Comparison of ENCODE assay signal across 20 cellular contexts in genomic region chr3:25870452-25870851, GRCh38.
DNase-seq lines count a peak whose midpoint lies in the region; ATAC-seq lines count a peak whose summit lies in the region.
"Had no signal": no experiment of that assay in that cellular context is flagged by ENCODE, and none has a peak within 500 bp of the region (broad histone marks: within the 10 kb centered on the region; RNA-seq: fewer than 3 reads in every experiment).

No MANE protein-coding gene starts in this region.

- no peaks in the 10 kb centered on the region for H3K9me3 Mint-ChIP-seq in activated naive CD4-positive, alpha-beta T cell treated with anti-CD3 and anti-CD28 coated beads, Interleukin-2, amount 50 U/mL, for 24 hours

- H3K4me1 Mint-ChIP-seq in activated naive CD4-positive, alpha-beta T cell treated with anti-CD3 and anti-CD28 coated beads, Interleukin-2, amount 50 U/mL, for 24 hours: peaks cover 24% of the 10 kb centered on the region
- H3K4me1 Mint-ChIP-seq: stimulated activated memory B cell treated with anti-CD40 and anti-IgM and Interleukin-4, amounts not matched to agents 10 μg/mL and 1 μg/mL and 100 μg/mL, for 72 hours had no signal

- peak overlapping the region; percentile 77 for H3K27ac ChIP-seq in epithelial cell of prostate
- H3K27ac ChIP-seq: SJSA1 had no signal

- no peaks in the 10 kb centered on the region for H3K36me3 Mint-ChIP-seq in activated naive CD4-positive, alpha-beta T cell treated with anti-CD3 and anti-CD28 coated beads, Interleukin-2, amount 50 U/mL, for 24 hours
- H3K36me3 Mint-ChIP-seq: type B pancreatic cell had no signal

- H3K4me3 Mint-ChIP-seq in activated naive CD4-positive, alpha-beta T cell treated with anti-CD3 and anti-CD28 coated beads, Interleukin-2, amount 50 U/mL, for 24 hours: no peak overlapping the region
- H3K4me3 Mint-ChIP-seq: CD4-positive, alpha-beta T cell; stimulated activated memory B cell treated with anti-CD40 and anti-IgM and Interleukin-4, amounts not matched to agents 10 μg/mL and 1 μg/mL and 100 μg/mL, for 72 hours; type B pancreatic cell had no signal

- no peaks in the 10 kb centered on the region for H3K27me3 Mint-ChIP-seq in activated naive CD4-positive, alpha-beta T cell treated with anti-CD3 and anti-CD28 coated beads, Interleukin-2, amount 50 U/mL, for 24 hours
- H3K27me3 Mint-ChIP-seq: CD4-positive, alpha-beta T cell; stimulated activated memory B cell treated with anti-CD40 and anti-IgM and Interleukin-4, amounts not matched to agents 10 μg/mL and 1 μg/mL and 100 μg/mL, for 72 hours; type B pancreatic cell had no signal

- no peak for ATAC-seq in HG02798 (IDR thresholded peaks at IDR 0.05; ENCODE audit: poor library complexity, unreplicated experiment)
- ATAC-seq: left ventricle myocardium superior; right cardiac atrium; stimulated activated memory B cell treated with anti-CD40 and anti-IgM and Interleukin-4, amounts not matched to agents 10 μg/mL and 1 μg/mL and 100 μg/mL, for 72 hours had no signal

- DNase-seq in activated naive CD4-positive, alpha-beta T cell treated with anti-CD3 and anti-CD28 coated beads, Interleukin-2, amount 50 U/mL, for 16 hours: no peak
- DNase-seq in OCI-M1 (lab: John Stamatoyannopoulos, UW) (peak; percentile 11), epithelial cell of prostate (ENCODE audit: low read depth, low spot score) (peak; percentile 6), SW 1271 (lab: John Stamatoyannopoulos, UW) (no peak), KG1 (lab: John Stamatoyannopoulos, UW) (no peak)
- DNase-seq in stimulated activated CD4-positive, alpha-beta T cell treated with anti-CD3 and anti-CD28 coated beads, Interleukin-4, amount 100 ng/mL, for 4 hours: no peak
- DNase-seq: activated gamma-delta T cell; CD4-positive, alpha-beta T cell; DMS79 treated with DMSO at 0.1 percent for 48 hours; glutamatergic neuron; left ventricle myocardium superior; NCI-H1105; NCI-H510A treated with DMSO at 0.1 percent for 48 hours; right cardiac atrium; T-helper 2 cell had no signal

- peak overlapping the region; percentile 44 for H3K27ac Mint-ChIP-seq in activated naive CD4-positive, alpha-beta T cell treated with anti-CD3 and anti-CD28 coated beads, Interleukin-2, amount 50 U/mL, for 24 hours
- H3K27ac Mint-ChIP-seq: CD4-positive, alpha-beta T cell; stimulated activated memory B cell treated with anti-CD40 and anti-IgM and Interleukin-4, amounts not matched to agents 10 μg/mL and 1 μg/mL and 100 μg/mL, for 72 hours; type B pancreatic cell had no signal

Comparison
In these comparisons a context has a peak if more than half of its experiments do, and no peak if none do; other contexts are left out.
1. DNase-seq: peak in OCI-M1 (single experiment) and epithelial cell of prostate (single experiment); none in activated naive CD4-positive, alpha-beta T cell treated with anti-CD3 and anti-CD28 coated beads, Interleukin-2, amount 50 U/mL, for 16 hours (single experiment), stimulated activated CD4-positive, alpha-beta T cell treated with anti-CD3 and anti-CD28 coated beads, Interleukin-4, amount 100 ng/mL, for 4 hours (0 of 2), SW 1271 (0 of 2) and KG1 (single experiment).